ENCODE assay signal across 15 cellular contexts in genomic region chr1:2644591-2645101, GRCh38. TPM values are rescaled to one million over a fixed set of nuclear protein-coding genes. Genes with fewer than 3 reads are reported as not detected.
DNase-seq lines count a peak whose midpoint lies in the region; ATAC-seq and TF ChIP-seq lines count a peak whose summit lies in the region.
"Had no signal": no experiment of that assay in that cellular context is flagged by ENCODE, and none has a peak within 500 bp of the region (broad histone marks: within the 10 kb centered on the region; RNA-seq: fewer than 3 reads in every experiment).

No MANE protein-coding gene starts in this region.

- no peaks in the 10 kb centered on the region for H3K36me3 Mint-ChIP-seq in chondrocyte (ENCODE audit: low read depth)
- no peaks in the 10 kb centered on the region for H3K36me3 Mint-ChIP-seq in osteocyte (ENCODE audit: unreplicated experiment)

- no peak overlapping the region for H3K27ac ChIP-seq in RWPE1
- H3K27ac ChIP-seq: GM23248 had no signal

- H3K4me3 Mint-ChIP-seq in chondrocyte (ENCODE audit: unreplicated experiment) (no peak overlapping the region), osteocyte (ENCODE audit: unreplicated experiment) (peak overlapping the region; percentile 71)

- H3K4me1 Mint-ChIP-seq in chondrocyte (ENCODE audit: low read depth) (peaks cover 9% of the 10 kb centered on the region), osteocyte (ENCODE audit: unreplicated experiment) (peaks cover 9% of the 10 kb centered on the region)

- H3K27ac Mint-ChIP-seq in chondrocyte (ENCODE audit: unreplicated experiment) (no peak overlapping the region), osteocyte (ENCODE audit: unreplicated experiment) (no peak overlapping the region)

- ATAC-seq in left cardiac atrium (no peak), Right ventricle myocardium inferior (no peak)

- H3K9me3 Mint-ChIP-seq in chondrocyte (ENCODE audit: low read depth): peaks cover 16% of the 10 kb centered on the region
- H3K9me3 Mint-ChIP-seq in osteocyte (ENCODE audit: unreplicated experiment): peaks cover 11% of the 10 kb centered on the region

- intact Hi-C loops in left cardiac atrium (cut with DNase I) (loop anchor here in 1 of 2 donors (10.0 kb wide), 1 partner anchor 230 kb away; the partner anchor contains the start of gene PEX10), Right ventricle myocardium inferior (cut with DNase I) (loop anchor here (10.0 kb wide), 2 partner anchors 120 to 230 kb away; partner anchors contain the start of genes PANK4 and PEX10)

- no peaks in the 10 kb centered on the region for H3K27me3 Mint-ChIP-seq in chondrocyte (ENCODE audit: low read depth)
- H3K27me3 Mint-ChIP-seq in osteocyte (ENCODE audit: unreplicated experiment): no peaks in the 10 kb centered on the region
- H3K27me3 Mint-ChIP-seq: B cell had no signal

- TF ChIP-seq CTCF in chondrocyte (IDR thresholded peaks at IDR 0.05) (no peak), osteocyte (IDR thresholded peaks at IDR 0.05) (no peak), RWPE1 (conservative IDR thresholded peaks at IDR 0.05; ENCODE audit: low read depth) (no peak)

- POLR2A ChIA-PET in RWPE1 (lab: Yijun Ruan, JAX; ENCODE audit: low non-redundant PET): no interaction called here

- DNase-seq in left cardiac atrium (peak; percentile 15), Right ventricle myocardium inferior (ENCODE audit: missing footprints) (no peak), chondrocyte (ENCODE audit: low spot score) (peak; percentile 83), osteocyte (ENCODE audit: extremely low spot score, unreplicated experiment) (no peak), H4 (ENCODE audit: low spot score) (no peak), RWPE1 (ENCODE audit: low spot score) (no peak), retina (no peak)
- DNase-seq: GF-D8; GM23248; KBM-7; NCI-H1048; NCI-H345; NCI-H526 treated with DMSO at 0.1 percent for 48 hours; NK-92 treated with Interleukin-12 subunit alpha and Interleukin-12 subunit beta, amount 100 ng/mL, for 24 hours had no signal

- CTCF ChIA-PET in RWPE1 (lab: Yijun Ruan, JAX): interaction anchor here (0.7 kb wide), 1 partner anchor 110 kb away, joined by 3 read pairs; no protein-coding TSS in a partner anchor

RNA-seq across cellular contexts. Expression of gene MMEL1, which starts 11.8 kb away (rescaled TPM):
- under 1 TPM; 0.47 to 0.68 TPM for total RNA-seq in left cardiac atrium
- total RNA-seq in Right ventricle myocardium inferior: 0.35 TPM
- total RNA-seq in chondrocyte: 0.62 to 0.92 TPM in 2 of 3 replicates, not detected in the other
- total RNA-seq in osteocyte: not detected in 2 replicates
- total RNA-seq in H4 (2014; rRNA removed; shearing (Covaris generic)): not detected in 2 replicates
- total RNA-seq: B cell, GM23248 had no signal

RNA-seq across cellular contexts. Expression of gene PRXL2B, which starts 58.1 kb away (rescaled TPM):
- total RNA-seq in left cardiac atrium (10 to 100 TPM; 10.8 to 14.1 TPM), Right ventricle myocardium inferior (12.2 TPM), chondrocyte (20.4 to 25.6 TPM (median 22.4 TPM) in 3 replicates), osteocyte (24.0 and 24.8 TPM in 2 replicates)
- 18.8 and 29.0 TPM in 2 replicates for total RNA-seq in H4 (2014; rRNA removed; shearing (Covaris generic))

Comparison
In these comparisons a context has a peak if more than half of its experiments do, and no peak if none do; other contexts are left out.
1. DNase-seq: peak in left cardiac atrium (single experiment) and chondrocyte (single experiment); none in Right ventricle myocardium inferior (single experiment), osteocyte (single experiment), H4 (single experiment), RWPE1 (single experiment) and retina (single experiment).